In genomic region chr12:104603545-104603973, GRCh38 we compare ENCODE assay signal across 8 cellular contexts.
DNase-seq lines count a peak whose midpoint lies in the region; ATAC-seq, FAIRE-seq and TF ChIP-seq lines count a peak whose summit lies in the region.

No MANE protein-coding gene starts in this region.

- ATAC-seq in CD4-positive, alpha-beta T cell (ENCODE audit: poor library complexity): no peak
- ATAC-seq in HG03520 (IDR thresholded peaks at IDR 0.05; ENCODE audit: unreplicated experiment): no peak
- ATAC-seq in naive thymus-derived CD8-positive, alpha-beta T cell: no peak

- no peak overlapping the region for H3K4me2 ChIP-seq in neural progenitor cell

- DNase-seq in CD4-positive, alpha-beta T cell: no peak
- DNase-seq in LHCN-M2 (ENCODE audit: low read depth): peak; percentile 63
- peak; percentile 91 for DNase-seq in bronchial epithelial cell (ENCODE audit: low read depth)
- no peak for DNase-seq in neural progenitor cell (ENCODE audit: low spot score)
- no peak for DNase-seq in lower leg skin (ENCODE audit: low spot score in 2 of 2)
- no peak for DNase-seq in anterior cingulate cortex (lab: John Stamatoyannopoulos, UW)
- DNase-seq in naive thymus-derived CD8-positive, alpha-beta T cell: no peak

- no peaks in the 10 kb centered on the region for H3K27me3 Mint-ChIP-seq in CD4-positive, alpha-beta T cell
- H3K27me3 Mint-ChIP-seq in neural progenitor cell (ENCODE audit: insufficient read depth, low read depth): peaks cover 8% of the 10 kb centered on the region
- H3K27me3 Mint-ChIP-seq in naive thymus-derived CD8-positive, alpha-beta T cell: no peaks in the 10 kb centered on the region

- peaks cover 7% of the 10 kb centered on the region for H3K4me1 ChIP-seq in neural progenitor cell

- no peak for FAIRE-seq in bronchial epithelial cell (lab: Jason Lieb, UNC)

- H2AFZ ChIP-seq in neural progenitor cell (replicated peaks): no peak overlapping the region

- H3K4me3 ChIP-seq in bronchial epithelial cell (ENCODE audit: low read depth, low read length) (no peak overlapping the region), neural progenitor cell (no peak overlapping the region), lower leg skin (ENCODE audit: low read depth, poor library complexity, severe bottlenecking) (no peak overlapping the region)

- no peak for TF ChIP-seq POLR2A in lower leg skin (IDR thresholded peaks at IDR 0.05)

- no peak overlapping the region for H3K4me3 Mint-ChIP-seq in CD4-positive, alpha-beta T cell
- H3K4me3 Mint-ChIP-seq in neural progenitor cell: no peak overlapping the region
- no peak overlapping the region for H3K4me3 Mint-ChIP-seq in naive thymus-derived CD8-positive, alpha-beta T cell

- TF ChIP-seq CTCF in CD4-positive, alpha-beta T cell (IDR thresholded peaks at IDR 0.05): no peak
- TF ChIP-seq CTCF in bronchial epithelial cell (IDR thresholded peaks at IDR 0.05; ENCODE audit: insufficient read depth, low read length, severe bottlenecking) (no peak), neural progenitor cell (IDR thresholded peaks at IDR 0.05) (no peak), lower leg skin (IDR thresholded peaks at IDR 0.05) (no peak)

- no peak overlapping the region for H3K27ac ChIP-seq in CD4-positive, alpha-beta T cell (ENCODE audit: low read depth, low read length)
- no peak overlapping the region for H3K27ac ChIP-seq in neural progenitor cell

- no peaks in the 10 kb centered on the region for H3K27me3 ChIP-seq in CD4-positive, alpha-beta T cell (ENCODE audit: control insufficient read depth, insufficient read depth, low read length)
- H3K27me3 ChIP-seq in bronchial epithelial cell (ENCODE audit: control insufficient read depth, insufficient read depth, low read length) (no peaks in the 10 kb centered on the region), neural progenitor cell (no peaks in the 10 kb centered on the region)

- peaks cover 25% of the 10 kb centered on the region for H3K36me3 Mint-ChIP-seq in CD4-positive, alpha-beta T cell (ENCODE audit: low read depth)
- peaks cover 18% of the 10 kb centered on the region for H3K36me3 Mint-ChIP-seq in neural progenitor cell
- peaks cover 0 to 12% (median 9%) of the 10 kb centered on the region in 3 donors for H3K36me3 Mint-ChIP-seq in naive thymus-derived CD8-positive, alpha-beta T cell

- no peaks in the 10 kb centered on the region for H4K20me1 ChIP-seq in neural progenitor cell (ENCODE audit: low read depth)

- 100% methylated on average over 1 of the region's 1 CpG for WGBS in lower leg skin, 2 donors

- no peaks in the 10 kb centered on the region for H3K9me3 ChIP-seq in CD4-positive, alpha-beta T cell (ENCODE audit: control insufficient read depth, low read length)
- no peaks in the 10 kb centered on the region for H3K9me3 ChIP-seq in neural progenitor cell (ENCODE audit: low read depth)

- H3K79me2 ChIP-seq in neural progenitor cell (ENCODE audit: low read depth): no peaks in the 10 kb centered on the region

- H3K27ac Mint-ChIP-seq in CD4-positive, alpha-beta T cell: peak overlapping the region; percentile 81
- peak overlapping the region; percentile 73 for H3K27ac Mint-ChIP-seq in neural progenitor cell
- peak overlapping the region in 3 of 10 donors; percentile 7 to 84 (median 77) for H3K27ac Mint-ChIP-seq in naive thymus-derived CD8-positive, alpha-beta T cell

- CTCF ChIA-PET in CD4-positive, alpha-beta T cell (lab: Charles Lee): interaction anchor here (1.1 kb wide), 1 partner anchor 147 kb away, joined by 3 read pairs; the partner anchor contains the start of gene CHST11

- peaks cover 51% of the 10 kb centered on the region for H3K4me1 Mint-ChIP-seq in CD4-positive, alpha-beta T cell (ENCODE audit: low read depth)
- peaks cover 51% of the 10 kb centered on the region for H3K4me1 Mint-ChIP-seq in neural progenitor cell
- H3K4me1 Mint-ChIP-seq in naive thymus-derived CD8-positive, alpha-beta T cell: peaks cover 32 to 77% (median 44%) of the 10 kb centered on the region in 4 donors

- no peaks in the 10 kb centered on the region for H3K9me3 Mint-ChIP-seq in CD4-positive, alpha-beta T cell
- H3K9me3 Mint-ChIP-seq in neural progenitor cell: peaks cover 8% of the 10 kb centered on the region
- H3K9me3 Mint-ChIP-seq in naive thymus-derived CD8-positive, alpha-beta T cell: no peaks in the 10 kb centered on the region

- POLR2A ChIA-PET in CD4-positive, alpha-beta T cell (lab: Charles Lee): interaction anchor here (1.2 to 1.6 kb wide), 3 partner anchors 143 to 146 kb away, joined by 3 to 10 read pairs (median 6); partner anchors contain the start of gene CHST11
- POLR2A ChIA-PET in naive thymus-derived CD8-positive, alpha-beta T cell (lab: Charles Lee): interaction anchor here (1.1 kb wide), 1 partner anchor 146 kb away, joined by 3 read pairs; the partner anchor contains the start of gene CHST11

- no peaks in the 10 kb centered on the region for H3K36me3 ChIP-seq in bronchial epithelial cell (ENCODE audit: control insufficient read depth, insufficient read depth, low read length)
- no peaks in the 10 kb centered on the region for H3K36me3 ChIP-seq in neural progenitor cell

- no peak overlapping the region for H3K9ac ChIP-seq in neural progenitor cell

- H3F3A ChIP-seq in neural progenitor cell (ENCODE audit: low read depth): peaks cover 4% of the 10 kb centered on the region

- intact Hi-C loops in CD4-positive, alpha-beta T cell (cut with DNase I, micrococcal nuclease): loop anchor here in 1 of 2 experiments (2.0 kb wide), 1 partner anchor 39 kb away; no protein-coding TSS in a partner anchor
- intact Hi-C loops in lower leg skin (cut with DNase I; ENCODE audit: low total_unique reads): no loop called here

Comparison
In these comparisons a context has a peak if more than half of its experiments do, and no peak if none do; other contexts are left out.
1. DNase-seq: peak in LHCN-M2 (single experiment) and bronchial epithelial cell (single experiment); none in CD4-positive, alpha-beta T cell (0 of 10), neural progenitor cell (single experiment), lower leg skin (0 of 2), anterior cingulate cortex (0 of 58) and naive thymus-derived CD8-positive, alpha-beta T cell (0 of 10).